24 cellular contexts compared by ENCODE assay signal in genomic region chr20:8788831-8789230, GRCh38.
"Had no signal": no experiment of that assay in that cellular context is flagged by ENCODE, and none has a peak within 500 bp of the region (broad histone marks: within the 10 kb centered on the region; RNA-seq: fewer than 3 reads in every experiment).

No MANE protein-coding gene starts in this region.

- H3K9me3 ChIP-seq: esophagus squamous epithelium, heart right ventricle, left lung, pancreas, psoas muscle, vagina had no signal

- ATAC-seq: activated CD4-positive, alpha-beta T cell treated with anti-CD3 and anti-CD28 coated beads for 36 hours; activated CD8-positive, alpha-beta memory T cell treated with anti-CD3 and anti-CD28 coated beads, Interleukin-2, amount 10 ng/mL, durations not matched to agents 7 days and 5 days; activated CD8-positive, alpha-beta T cell treated with anti-CD3 and anti-CD28 coated beads, Interleukin-2, amount 10 ng/mL, durations not matched to agents 7 days and 5 days; activated naive CD8-positive, alpha-beta T cell treated with anti-CD3 and anti-CD28 coated beads, Interleukin-2, amount 50 U/mL, for 24 hours; heart right ventricle; left lung; natural killer cell treated with Interleukin-12 subunit alpha and Interleukin-12 subunit beta and Interleukin-15 and Interleukin-18, amount 100 ng/mL, for 72 hours; pancreas; psoas muscle had no signal

- H3K4me1 ChIP-seq: left lung, pancreas, psoas muscle, vagina had no signal

- H3K27me3 ChIP-seq: esophagus squamous epithelium, heart right ventricle, left lung, pancreas, vagina had no signal

- DNase-seq: activated CD4-positive, alpha-beta T cell treated with anti-CD3 and anti-CD28 coated beads for 36 hours; activated CD4-positive, CD25-positive, alpha-beta regulatory T cell; activated CD8-positive, alpha-beta memory T cell treated with anti-CD3 and anti-CD28 coated beads, Interleukin-2, amount 10 ng/mL, durations not matched to agents 7 days and 5 days; activated CD8-positive, alpha-beta T cell treated with anti-CD3 and anti-CD28 coated beads, Interleukin-2, amount 10 ng/mL, durations not matched to agents 7 days and 5 days; activated naive CD8-positive, alpha-beta T cell treated with anti-CD3 and anti-CD28 coated beads, Interleukin-2, amount 50 U/mL, for 24 hours; activated T-cell treated with anti-CD3 and anti-CD28 coated beads, Interleukin-2, amount 50 U/mL, for 48 hours; amygdala; caudate nucleus; esophagus squamous epithelium; foreskin melanocyte; heart right ventricle; kidney glomerular epithelial cell; left lung; mammary epithelial cell; midbrain; pancreas; psoas muscle; stimulated activated CD4-positive, alpha-beta T cell treated with anti-CD3 and anti-CD28 coated beads, Interleukin-15, amount 100 ng/mL, for 24 hours; stimulated activated CD4-positive, alpha-beta T cell treated with anti-CD3 and anti-CD28 coated beads, Interleukin-2, amount 100 ng/mL, for 24 hours; stimulated activated naive CD4-positive, alpha-beta T cell treated with Interleukin-2 at 50 U/mL for 16 hours; trophoblast cell had no signal

- H3K4me3 ChIP-seq: esophagus squamous epithelium, heart right ventricle, left lung, pancreas, psoas muscle, vagina had no signal

- FAIRE-seq: pancreas had no signal

- H3K27ac ChIP-seq: epithelial cell of prostate, esophagus squamous epithelium, heart right ventricle, left lung, pancreas, psoas muscle, vagina had no signal

- H3K36me3 ChIP-seq: esophagus squamous epithelium, left lung, pancreas, vagina had no signal
